Comparison of ENCODE assay signal across 9 cellular contexts in genomic region chr22:26673485-26673884, GRCh38. TPM values are rescaled to one million over a fixed set of nuclear protein-coding genes. Genes with fewer than 3 reads are reported as not detected.
DNase-seq lines count a peak whose midpoint lies in the region; ATAC-seq, FAIRE-seq and TF ChIP-seq lines count a peak whose summit lies in the region.
"Had no signal": no experiment of that assay in that cellular context is flagged by ENCODE, and none has a peak within 500 bp of the region (broad histone marks: within the 10 kb centered on the region; RNA-seq: fewer than 3 reads in every experiment).

No MANE protein-coding gene starts in this region.

- H3K4me2 ChIP-seq in endothelial cell of umbilical vein (ENCODE audit: insufficient read depth, low read length), result peak overlapping the region; percentile 85

- no peak for TF ChIP-seq POLR2A in endothelial cell of umbilical vein (IDR thresholded peaks at IDR 0.05; ENCODE audit: low read depth, low read length)

- H3K27me3 ChIP-seq in HAP-1 (ENCODE audit: low read depth), result no peaks in the 10 kb centered on the region
- H3K27me3 ChIP-seq in endothelial cell of umbilical vein (ENCODE audit: control insufficient read depth in 2 of 2, insufficient read depth in 2 of 2, low read length in 2 of 2), result no peaks in the 10 kb centered on the region

- BruUV-seq in endothelial cell of umbilical vein (replicated peaks; lab: Mats Ljungman, UMichigan), result no TSS peak

- peak; percentile 47 for FAIRE-seq in endothelial cell of umbilical vein (lab: Jason Lieb, UNC)

- H3K9me3 ChIP-seq in HAP-1 (no peaks in the 10 kb centered on the region), endothelial cell of umbilical vein (replicated peaks; ENCODE audit: control insufficient read depth, insufficient read depth, low read length) (no peaks in the 10 kb centered on the region)

- dilution Hi-C loops in endothelial cell of umbilical vein (cut with MboI; ENCODE audit: extremely low pct_ligation_motif_present, low sequenced_read_pairs), result no loop called here

- H3K4me1 Mint-ChIP-seq in activated CD4-positive, alpha-beta T cell treated with anti-CD3 and anti-CD28 coated beads for 36 hours, result peaks cover 74% of the 10 kb centered on the region
- H3K4me1 Mint-ChIP-seq in osteocyte (ENCODE audit: unreplicated experiment), result peaks cover 51% of the 10 kb centered on the region

- POLR2A ChIA-PET in activated CD4-positive, alpha-beta T cell treated with anti-CD3 and anti-CD28 coated beads for 36 hours (lab: Charles Lee), result interaction anchor here (0.6 to 1.1 kb wide), 4 partner anchors 9 to 1203 kb away, joined by 3 read pairs; partner anchors contain the start of genes HPS4 and SRRD
- POLR2A ChIA-PET in endothelial cell of umbilical vein (lab: Charles Lee), result no interaction called here

- no peaks in the 10 kb centered on the region for H3K9me1 ChIP-seq in endothelial cell of umbilical vein (replicated peaks; ENCODE audit: control insufficient read depth, extremely low read depth, insufficient read depth, low read length)

- H3K36me3 ChIP-seq in HAP-1 (replicated peaks) (no peaks in the 10 kb centered on the region), endothelial cell of umbilical vein (ENCODE audit: control insufficient read depth in 2 of 2, extremely low read depth in 1 of 2, insufficient read depth in 2 of 2, low read length in 2 of 2) (no peaks in the 10 kb centered on the region)

- H3K9me3 Mint-ChIP-seq in activated CD4-positive, alpha-beta T cell treated with anti-CD3 and anti-CD28 coated beads for 36 hours (ENCODE audit: low read depth), result no peaks in the 10 kb centered on the region
- H3K9me3 Mint-ChIP-seq in osteocyte (ENCODE audit: unreplicated experiment), result no peaks in the 10 kb centered on the region

- H3K27ac ChIP-seq in endothelial cell of umbilical vein (ENCODE audit: insufficient read depth, low read depth, low read length), result peak overlapping the region; percentile 93

- H3K4me3 ChIP-seq in HAP-1, result peak overlapping the region; percentile 74
- peak overlapping the region; percentile 52 to 76 (median 56) for H3K4me3 ChIP-seq in endothelial cell of umbilical vein (replicated peaks in 1 of 3; ENCODE audit: insufficient read depth in 1 of 3, low read depth in 1 of 3, low read length in 3 of 3)

- H3K4me1 ChIP-seq in HAP-1 (peaks cover 8% of the 10 kb centered on the region), endothelial cell of umbilical vein (ENCODE audit: control insufficient read depth, extremely low read depth, insufficient read depth, low read length) (peaks cover 21% of the 10 kb centered on the region)

- TF ChIP-seq CTCF in endothelial cell of umbilical vein (IDR thresholded peaks at IDR 0.05; ENCODE audit: extremely low read depth in 1 of 2, insufficient read depth in 1 of 2, low read depth in 1 of 2, low read length in 2 of 2) (no peak), osteocyte (IDR thresholded peaks at IDR 0.05) (no peak)

- peak overlapping the region; percentile 92 for H3K4me3 Mint-ChIP-seq in activated CD4-positive, alpha-beta T cell treated with anti-CD3 and anti-CD28 coated beads for 36 hours
- H3K4me3 Mint-ChIP-seq in osteocyte (ENCODE audit: unreplicated experiment), result peak overlapping the region; percentile 83

- no peaks in the 10 kb centered on the region for H4K20me1 ChIP-seq in endothelial cell of umbilical vein (replicated peaks; ENCODE audit: control insufficient read depth, extremely low read depth, insufficient read depth, low read length)

- H3K9ac ChIP-seq in endothelial cell of umbilical vein (replicated peaks; ENCODE audit: extremely low read depth, insufficient read depth, low read length), result peak overlapping the region; percentile 88

- CTCF ChIA-PET in activated CD4-positive, alpha-beta T cell treated with anti-CD3 and anti-CD28 coated beads for 36 hours (lab: Charles Lee), result interaction anchor here (0.5 to 1.5 kb wide), 11 partner anchors 8 to 1240 kb away, joined by 3 to 7 read pairs (median 3); no protein-coding TSS in a partner anchor
- CTCF ChIA-PET in endothelial cell of umbilical vein (lab: Charles Lee), result interaction anchor here (0.9 to 1.4 kb wide), 9 partner anchors 8 to 155 kb away, joined by 3 to 8 read pairs (median 5); no protein-coding TSS in a partner anchor

- peak overlapping the region; percentile 87 for H2AFZ ChIP-seq in endothelial cell of umbilical vein (ENCODE audit: low read depth, low read length)

- peaks cover 24% of the 10 kb centered on the region for H3K36me3 Mint-ChIP-seq in activated CD4-positive, alpha-beta T cell treated with anti-CD3 and anti-CD28 coated beads for 36 hours (ENCODE audit: low read depth)
- H3K36me3 Mint-ChIP-seq in osteocyte (ENCODE audit: unreplicated experiment), result peaks cover 4% of the 10 kb centered on the region

- ATAC-seq in activated CD4-positive, alpha-beta T cell treated with anti-CD3 and anti-CD28 coated beads for 36 hours, result peak; percentile 16

- DNase-seq in HAP-1 (ENCODE audit: low spot score in 2 of 2), result no peak
- peak; percentile 70 for DNase-seq in activated CD4-positive, alpha-beta T cell treated with anti-CD3 and anti-CD28 coated beads for 36 hours
- no peak for DNase-seq in endothelial cell of umbilical vein (ENCODE audit: low read depth, low spot score)
- DNase-seq in osteocyte (ENCODE audit: extremely low spot score, unreplicated experiment), result no peak
- no peak for DNase-seq in NCI-H774 (lab: John Stamatoyannopoulos, UW)
- no peak for DNase-seq in MV-4-11 (lab: John Stamatoyannopoulos, UW)
- DNase-seq in inferior parietal cortex (ENCODE audit: extremely low spot score), result no peak
- DNase-seq in NCI-H82 treated with DMSO at 0.1 percent for 48 hours (lab: John Stamatoyannopoulos, UW; ENCODE audit: unreplicated experiment), result no peak

- H3K79me2 ChIP-seq in endothelial cell of umbilical vein (ENCODE audit: control insufficient read depth, insufficient read depth, low read length), result peaks cover 17% of the 10 kb centered on the region

- in situ Hi-C loops in HAP-1 (cut with MboI; ENCODE audit: low sequenced_read_pairs), result no loop called here

- H3K27ac Mint-ChIP-seq in activated CD4-positive, alpha-beta T cell treated with anti-CD3 and anti-CD28 coated beads for 36 hours, result peak overlapping the region; percentile 96
- peak overlapping the region; percentile 98 for H3K27ac Mint-ChIP-seq in osteocyte (ENCODE audit: unreplicated experiment)

- H3K27me3 Mint-ChIP-seq in activated CD4-positive, alpha-beta T cell treated with anti-CD3 and anti-CD28 coated beads for 36 hours, result no peaks in the 10 kb centered on the region
- H3K27me3 Mint-ChIP-seq in osteocyte (ENCODE audit: unreplicated experiment), result no peaks in the 10 kb centered on the region

- intact Hi-C loops in activated CD4-positive, alpha-beta T cell treated with anti-CD3 and anti-CD28 coated beads for 36 hours (cut with DNase I, micrococcal nuclease), result loop anchor here (1.0 to 10.0 kb wide), 7 partner anchors 83 to 1606 kb away; partner anchors contain the start of genes HPS4 (in 1 of the 2), MN1 (in 1 of the 2), SRRD (in 1 of the 2) and TPST2 (in 1 of the 2)
- intact Hi-C loops in endothelial cell of umbilical vein (cut with micrococcal nuclease), result loop anchor here (5.0 to 10.0 kb wide), 3 partner anchors 59 to 751 kb away; no protein-coding TSS in a partner anchor

TF ChIP-seq in endothelial cell of umbilical vein, 7 proteins besides CTCF, POLR2A, EP300 and RAD21 (continues in another document):
- TF ChIP-seq EZH2 (IDR thresholded peaks at IDR 0.05; ENCODE audit: borderline replicate concordance, low read depth, low read length, severe bottlenecking), result no peak
- TF ChIP-seq POLR2AphosphoS5 (IDR thresholded peaks at IDR 0.05; ENCODE audit: insufficient read depth, low read depth, low read length), result no peak
- no peak for TF ChIP-seq FOS (IDR thresholded peaks at IDR 0.05; ENCODE audit: borderline replicate concordance, insufficient read depth, low read length)
- no peak for TF ChIP-seq MAX (IDR thresholded peaks at IDR 0.05; ENCODE audit: insufficient read depth, insufficient read length)
- no peak for TF ChIP-seq MYC (IDR thresholded peaks at IDR 0.05; ENCODE audit: low read depth, low read length)
- no peak for TF ChIP-seq GATA2 (IDR thresholded peaks at IDR 0.05; ENCODE audit: insufficient read depth, insufficient read length, low read depth, low read length)

RNA-seq across cellular contexts. Expression of gene MIAT, which starts 16.1 kb away (rescaled TPM):
- total RNA-seq in activated CD4-positive, alpha-beta T cell treated with anti-CD3 and anti-CD28 coated beads for 36 hours, result 10 to 100 TPM; 18.5 to 19.7 TPM
- total RNA-seq in endothelial cell of umbilical vein (0.53 and 0.80 TPM in 2 replicates), osteocyte (1.9 and 3.3 TPM in 2 replicates)
- polyA plus RNA-seq in endothelial cell of umbilical vein, result 0.03 and 0.05 TPM in 2 replicates
- polyA plus RNA-seq in endothelial cell of umbilical vein (2011; cell fraction: cytosol; rRNA removed), result 0.03 and 0.06 TPM in 2 replicates
- 0.51 and 0.70 TPM in 2 replicates for polyA plus RNA-seq in endothelial cell of umbilical vein (2011; cell fraction: nucleus; rRNA removed)
- polyA plus RNA-seq in endothelial cell of umbilical vein (2012), result 0.04 and 0.07 TPM in 2 replicates
- polyA minus RNA-seq in endothelial cell of umbilical vein, result 0.46 and 0.81 TPM in 2 replicates
- polyA minus RNA-seq in endothelial cell of umbilical vein (2011; cell fraction: cytosol; rRNA and poly(A)+ RNA removed), result not detected
- polyA minus RNA-seq in endothelial cell of umbilical vein (2011; cell fraction: nucleus; rRNA and poly(A)+ RNA removed), result 1.3 and 2.0 TPM in 2 replicates

RNA-seq across cellular contexts. Expression of gene CRYBA4, which starts 51.7 kb away (rescaled TPM):
- total RNA-seq in activated CD4-positive, alpha-beta T cell treated with anti-CD3 and anti-CD28 coated beads for 36 hours, result not detected
- total RNA-seq in endothelial cell of umbilical vein (not detected in 2 replicates), osteocyte (not detected in 2 replicates)
- not detected in 2 replicates for polyA plus RNA-seq in endothelial cell of umbilical vein
- not detected in 2 replicates for polyA plus RNA-seq in endothelial cell of umbilical vein (2011; cell fraction: cytosol; rRNA removed)
- polyA plus RNA-seq in endothelial cell of umbilical vein (2011; cell fraction: nucleus; rRNA removed), result not detected in 2 replicates
- not detected in 2 replicates for polyA plus RNA-seq in endothelial cell of umbilical vein (2012)
- polyA minus RNA-seq in endothelial cell of umbilical vein, result not detected in 2 replicates
- not detected for polyA minus RNA-seq in endothelial cell of umbilical vein (2011; cell fraction: cytosol; rRNA and poly(A)+ RNA removed)
- polyA minus RNA-seq in endothelial cell of umbilical vein (2011; cell fraction: nucleus; rRNA and poly(A)+ RNA removed), result not detected in 2 replicates
- total RNA-seq: subcutaneous adipose tissue had no signal

RNA-seq across cellular contexts. Expression of gene CRYBB1, which starts 55.7 kb away (rescaled TPM):
- total RNA-seq in activated CD4-positive, alpha-beta T cell treated with anti-CD3 and anti-CD28 coated beads for 36 hours, result not detected
- total RNA-seq in endothelial cell of umbilical vein, result not detected in 2 replicates
- not detected in 2 replicates for polyA plus RNA-seq in endothelial cell of umbilical vein
- not detected in 2 replicates for polyA plus RNA-seq in endothelial cell of umbilical vein (2011; cell fraction: cytosol; rRNA removed)
- polyA plus RNA-seq in endothelial cell of umbilical vein (2011; cell fraction: nucleus; rRNA removed), result not detected in 2 replicates
- polyA plus RNA-seq in endothelial cell of umbilical vein (2012), result not detected in 2 replicates
- polyA minus RNA-seq in endothelial cell of umbilical vein, result not detected in 2 replicates
- not detected for polyA minus RNA-seq in endothelial cell of umbilical vein (2011; cell fraction: cytosol; rRNA and poly(A)+ RNA removed)
- not detected in 2 replicates for polyA minus RNA-seq in endothelial cell of umbilical vein (2011; cell fraction: nucleus; rRNA and poly(A)+ RNA removed)
- not detected in 2 replicates for total RNA-seq in osteocyte
